In the genomic region with DNA sequence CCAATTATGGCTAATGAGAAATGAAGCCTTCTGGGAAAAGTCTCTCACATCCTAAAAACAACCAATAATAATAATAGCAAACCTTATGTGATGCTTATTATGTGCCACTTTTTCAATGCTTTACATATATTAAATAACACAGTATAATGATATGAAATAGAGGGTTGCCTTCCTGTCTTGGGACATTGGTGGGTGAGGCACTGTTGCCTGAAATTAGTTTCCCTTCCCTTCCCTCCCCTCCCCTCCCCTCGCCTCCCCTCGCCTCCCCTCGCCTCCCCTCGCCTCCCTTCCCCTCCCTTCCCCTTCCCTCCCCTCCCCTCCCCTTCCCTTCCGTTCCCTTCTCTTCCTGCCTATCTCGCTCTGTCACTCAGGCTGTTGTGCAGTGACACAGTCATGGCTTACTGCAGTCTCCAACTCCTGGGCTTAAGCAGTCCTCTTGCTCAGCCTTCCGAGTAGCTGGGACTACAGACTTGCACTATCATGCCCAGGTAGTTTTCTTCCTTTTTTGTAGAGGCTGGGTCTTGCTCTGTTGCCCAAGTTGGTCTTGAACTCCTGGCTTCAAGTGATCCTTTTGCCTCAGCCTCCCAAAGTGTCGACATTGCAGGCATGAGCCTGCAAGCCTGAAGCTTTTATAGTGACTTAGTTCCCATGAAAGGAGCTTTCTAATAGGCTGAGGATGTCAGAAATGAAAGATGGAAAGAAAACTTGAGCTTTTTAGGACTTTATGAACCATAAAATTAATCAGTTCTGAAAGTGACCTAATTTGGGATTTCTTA, we compare ENCODE assay signal across 1 cellular context.
TF ChIP-seq lines count a peak whose summit lies in the region.

No MANE protein-coding gene starts in this region.

TF ChIP-seq in K562, 482 proteins besides CTCF, POLR2A, EP300 and RAD21 (continues in another document):
- TF ChIP-seq BCLAF1 (IDR thresholded peaks at IDR 0.05; ENCODE audit: borderline replicate concordance in 1 of 2, control insufficient read depth in 1 of 2, low read depth in 2 of 2, low read length in 1 of 2) (peak in 1 of 2 experiments; percentile 32; a peak in 1 of 4 replicates), MTA3 (IDR thresholded peaks at IDR 0.05; ENCODE audit: borderline replicate concordance) (0 out of 2 replicates have a peak, but pooled peaks have one; percentile 29), HDGF (IDR thresholded peaks at IDR 0.05) (0 out of 2 replicates have a peak, but pooled peaks have one; percentile 58), ERF (CRISPR knock-in tag; IDR thresholded peaks at IDR 0.05) (no peak), HMBOX1 (IDR thresholded peaks at IDR 0.05) (peak; percentile 19; the same call in 1 of the 2 replicates), DPF2 (IDR thresholded peaks at IDR 0.05) (peak; percentile 61), TAF1 (IDR thresholded peaks at IDR 0.05; ENCODE audit: control insufficient read depth, extremely low read depth, insufficient read depth, low read length, severe bottlenecking) (peak; percentile 43), CREM (IDR thresholded peaks at IDR 0.05; ENCODE audit: low read depth) (peak; percentile 40; the same call in 1 of the 2 replicates), MEIS2 (IDR thresholded peaks at IDR 0.05; ENCODE audit: partially characterized antibody) (peak; percentile 41), YY1 (IDR thresholded peaks at IDR 0.05; ENCODE audit: borderline replicate concordance in 1 of 3, control insufficient read depth in 1 of 3, extremely low read depth in 1 of 3, insufficient read depth in 3 of 3, insufficient read length in 1 of 3, insufficient replicate concordance in 2 of 3, low read depth in 1 of 3, low read length in 2 of 3) (peak in 2 of 3 experiments; percentile 36 to 63), PCBP1 (IDR thresholded peaks at IDR 0.05; ENCODE audit: low read depth, low read length, poor library complexity, severe bottlenecking) (peak; percentile 56), NFE2 (IDR thresholded peaks at IDR 0.05; ENCODE audit: low read depth) (peak; percentile 35; the same call in 1 of the 2 replicates), SMARCA4 (IDR thresholded peaks at IDR 0.05) (0 out of 2 replicates have a peak, but pooled peaks have one; percentile 42), ZNF316 (IDR thresholded peaks at IDR 0.05) (no peak), CEBPG (CRISPR knock-in tag; IDR thresholded peaks at IDR 0.05) (no peak), CEBPG (tag; conservative IDR thresholded peaks at IDR 0.05 in 1 of 2, IDR thresholded peaks at IDR 0.05 in 1 of 2) (no peak), GTF2F1 (IDR thresholded peaks at IDR 0.05; ENCODE audit: low read depth, low read length) (no peak), ETV5 (CRISPR knock-in tag; IDR thresholded peaks at IDR 0.05; ENCODE audit: low read depth) (peak; percentile 26; the same call in 1 of the 2 replicates), ZNF79 (CRISPR knock-in tag; IDR thresholded peaks at IDR 0.05; ENCODE audit: low read depth) (no peak), YBX1 (IDR thresholded peaks at IDR 0.05) (no peak), MTF1 (CRISPR knock-in tag; IDR thresholded peaks at IDR 0.05; ENCODE audit: borderline replicate concordance) (no peak), ZNF592 (IDR thresholded peaks at IDR 0.05) (0 out of 2 replicates have a peak, but pooled peaks have one; percentile 14), ETV1 (tag; conservative IDR thresholded peaks at IDR 0.05; ENCODE audit: low read depth) (peak; percentile 55), CCNT2 (IDR thresholded peaks at IDR 0.05; ENCODE audit: borderline replicate concordance, extremely low read depth, insufficient read length, low read depth, low read length) (no peak), ZBTB7A (IDR thresholded peaks at IDR 0.05; ENCODE audit: borderline replicate concordance, control insufficient read depth, low read depth, low read length) (0 out of 2 replicates have a peak, but pooled peaks have one; percentile 22), L3MBTL2 (IDR thresholded peaks at IDR 0.05) (peak; percentile 58; the same call in 1 of the 2 replicates), SMARCE1 (IDR thresholded peaks at IDR 0.05) (0 out of 2 replicates have a peak, but pooled peaks have one; percentile 37), PBX2 (CRISPR knock-in tag; IDR thresholded peaks at IDR 0.05; ENCODE audit: low read depth) (no peak; the same call in none of the 2 replicates), PBX2 (tag; conservative IDR thresholded peaks at IDR 0.05; ENCODE audit: low read depth) (peak; percentile 77), JUND (IDR thresholded peaks at IDR 0.05; ENCODE audit: borderline replicate concordance, low read depth, low read length) (no peak; the same call in 1 of the 2 replicates), JUND (tag; IDR thresholded peaks at IDR 0.05; ENCODE audit: borderline replicate concordance, low read depth, low read length) (peak; percentile 33; the same call in 1 of the 3 replicates), ZNF146 (CRISPR knock-in tag; IDR thresholded peaks at IDR 0.05; ENCODE audit: unreplicated experiment) (no peak), GABPB1 (CRISPR knock-in tag; IDR thresholded peaks at IDR 0.05) (no peak)
- TF ChIP-seq, protein P1, sequence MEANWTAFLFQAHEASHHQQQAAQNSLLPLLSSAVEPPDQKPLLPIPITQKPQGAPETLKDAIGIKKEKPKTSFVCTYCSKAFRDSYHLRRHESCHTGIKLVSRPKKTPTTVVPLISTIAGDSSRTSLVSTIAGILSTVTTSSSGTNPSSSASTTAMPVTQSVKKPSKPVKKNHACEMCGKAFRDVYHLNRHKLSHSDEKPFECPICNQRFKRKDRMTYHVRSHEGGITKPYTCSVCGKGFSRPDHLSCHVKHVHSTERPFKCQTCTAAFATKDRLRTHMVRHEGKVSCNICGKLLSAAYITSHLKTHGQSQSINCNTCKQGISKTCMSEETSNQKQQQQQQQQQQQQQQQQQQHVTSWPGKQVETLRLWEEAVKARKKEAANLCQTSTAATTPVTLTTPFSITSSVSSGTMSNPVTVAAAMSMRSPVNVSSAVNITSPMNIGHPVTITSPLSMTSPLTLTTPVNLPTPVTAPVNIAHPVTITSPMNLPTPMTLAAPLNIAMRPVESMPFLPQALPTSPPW (CRISPR knock-in tag; IDR thresholded peaks at IDR 0.05): peak; percentile 57
- TF ChIP-seq, protein P2, sequence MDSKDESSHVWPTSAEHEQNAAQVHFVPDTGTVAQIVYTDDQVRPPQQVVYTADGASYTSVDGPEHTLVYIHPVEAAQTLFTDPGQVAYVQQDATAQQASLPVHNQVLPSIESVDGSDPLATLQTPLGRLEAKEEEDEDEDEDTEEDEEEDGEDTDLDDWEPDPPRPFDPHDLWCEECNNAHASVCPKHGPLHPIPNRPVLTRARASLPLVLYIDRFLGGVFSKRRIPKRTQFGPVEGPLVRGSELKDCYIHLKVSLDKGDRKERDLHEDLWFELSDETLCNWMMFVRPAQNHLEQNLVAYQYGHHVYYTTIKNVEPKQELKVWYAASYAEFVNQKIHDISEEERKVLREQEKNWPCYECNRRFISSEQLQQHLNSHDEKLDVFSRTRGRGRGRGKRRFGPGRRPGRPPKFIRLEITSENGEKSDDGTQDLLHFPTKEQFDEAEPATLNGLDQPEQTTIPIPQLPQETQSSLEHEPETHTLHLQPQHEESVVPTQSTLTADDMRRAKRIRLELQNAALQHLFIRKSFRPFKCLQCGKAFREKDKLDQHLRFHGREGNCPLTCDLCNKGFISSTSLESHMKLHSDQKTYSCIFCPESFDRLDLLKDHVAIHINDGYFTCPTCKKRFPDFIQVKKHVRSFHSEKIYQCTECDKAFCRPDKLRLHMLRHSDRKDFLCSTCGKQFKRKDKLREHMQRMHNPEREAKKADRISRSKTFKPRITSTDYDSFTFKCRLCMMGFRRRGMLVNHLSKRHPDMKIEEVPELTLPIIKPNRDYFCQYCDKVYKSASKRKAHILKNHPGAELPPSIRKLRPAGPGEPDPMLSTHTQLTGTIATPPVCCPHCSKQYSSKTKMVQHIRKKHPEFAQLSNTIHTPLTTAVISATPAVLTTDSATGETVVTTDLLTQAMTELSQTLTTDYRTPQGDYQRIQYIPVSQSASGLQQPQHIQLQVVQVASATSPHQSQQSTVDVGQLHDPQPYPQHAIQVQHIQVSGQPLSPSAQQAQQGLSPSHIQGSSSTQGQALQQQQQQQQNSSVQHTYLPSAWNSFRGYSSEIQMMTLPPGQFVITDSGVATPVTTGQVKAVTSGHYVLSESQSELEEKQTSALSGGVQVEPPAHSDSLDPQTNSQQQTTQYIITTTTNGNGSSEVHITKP (IDR thresholded peaks at IDR 0.05; ENCODE audit: partially characterized antibody): peak; percentile 44
- TF ChIP-seq, protein P3, sequence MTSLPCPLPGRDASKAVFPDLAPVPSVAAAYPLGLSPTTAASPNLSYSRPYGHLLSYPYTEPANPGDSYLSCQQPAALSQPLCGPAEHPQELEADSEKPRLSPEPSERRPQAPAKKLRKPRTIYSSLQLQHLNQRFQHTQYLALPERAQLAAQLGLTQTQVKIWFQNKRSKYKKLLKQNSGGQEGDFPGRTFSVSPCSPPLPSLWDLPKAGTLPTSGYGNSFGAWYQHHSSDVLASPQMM (CRISPR knock-in tag; IDR thresholded peaks at IDR 0.05): no peak
- TF ChIP-seq, protein P4, sequence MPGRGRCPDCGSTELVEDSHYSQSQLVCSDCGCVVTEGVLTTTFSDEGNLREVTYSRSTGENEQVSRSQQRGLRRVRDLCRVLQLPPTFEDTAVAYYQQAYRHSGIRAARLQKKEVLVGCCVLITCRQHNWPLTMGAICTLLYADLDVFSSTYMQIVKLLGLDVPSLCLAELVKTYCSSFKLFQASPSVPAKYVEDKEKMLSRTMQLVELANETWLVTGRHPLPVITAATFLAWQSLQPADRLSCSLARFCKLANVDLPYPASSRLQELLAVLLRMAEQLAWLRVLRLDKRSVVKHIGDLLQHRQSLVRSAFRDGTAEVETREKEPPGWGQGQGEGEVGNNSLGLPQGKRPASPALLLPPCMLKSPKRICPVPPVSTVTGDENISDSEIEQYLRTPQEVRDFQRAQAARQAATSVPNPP (IDR thresholded peaks at IDR 0.05; ENCODE audit: borderline replicate concordance, insufficient read depth, insufficient read length): no peak
